Comparison of ENCODE assay signal across 20 cellular contexts in genomic region chr3:149832086-149832485, GRCh38. TPM values are rescaled to one million over a fixed set of nuclear protein-coding genes. Genes with fewer than 3 reads are reported as not detected.
"Had no signal": no experiment of that assay in that cellular context is flagged by ENCODE, and none has a peak within 500 bp of the region (broad histone marks: within the 10 kb centered on the region; RNA-seq: fewer than 3 reads in every experiment).

No MANE protein-coding gene starts in this region.

- H3K27ac ChIP-seq: cardiac muscle cell, lower lobe of right lung, sigmoid colon, spleen, thoracic aorta, upper lobe of left lung had no signal

- ATAC-seq: activated naive CD4-positive, alpha-beta T cell treated with anti-CD3 and anti-CD28 coated beads, Interleukin-2, amount 50 U/mL, for 72 hours; activated T-cell treated with anti-CD3 and anti-CD28 coated beads, Interleukin-2, amount 50 U/mL, for 72 hours; lower lobe of right lung; stimulated activated memory B cell treated with anti-CD40 and anti-IgM and Interleukin-4, amounts not matched to agents 10 μg/mL and 1 μg/mL and 100 μg/mL, for 72 hours had no signal

- H3K27me3 ChIP-seq: cardiac muscle cell, sigmoid colon, spleen, upper lobe of left lung had no signal

- H3K36me3 ChIP-seq: cardiac muscle cell, lower lobe of right lung, sigmoid colon, thoracic aorta, upper lobe of left lung had no signal

- H3K4me1 ChIP-seq: lower lobe of right lung had no signal

- H3K4me3 ChIP-seq: cardiac muscle cell, lower lobe of right lung, sigmoid colon, spleen, thoracic aorta, upper lobe of left lung had no signal

- DNase-seq: activated CD4-positive, alpha-beta T cell treated with anti-CD3 and anti-CD28 coated beads, Interleukin-2, amount 50 U/mL, for 4 hours; activated gamma-delta T cell; activated T-cell treated with anti-CD3 and anti-CD28 coated beads, Interleukin-2, amount 50 U/mL, for 72 hours; erythroblast; hippocampal formation; islet precursor cell; lower lobe of right lung; posterior cingulate gyrus; sigmoid colon; spleen; stimulated activated CD4-positive, alpha-beta T cell treated with anti-CD3 and anti-CD28 coated beads, Interleukin-4, amount 100 ng/mL, for 4 hours; upper lobe of left lung had no signal

RNA-seq across cellular contexts. Expression of gene ANKUB1, which starts 39.7 kb away (rescaled TPM):
- total RNA-seq: activated CD8-positive, alpha-beta memory T cell treated with anti-CD3 and anti-CD28 coated beads for 36 hours; activated naive CD4-positive, alpha-beta T cell treated with anti-CD3 and anti-CD28 coated beads, Interleukin-2, amount 50 U/mL, for 72 hours; activated T-cell treated with anti-CD3 and anti-CD28 coated beads, Interleukin-2, amount 50 U/mL, for 72 hours; cardiac muscle cell; fibroblast of villous mesenchyme; glomerular endothelial cell; renal cortical epithelial cell; sigmoid colon; spleen had no signal
- polyA plus RNA-seq: cardiac muscle cell, sigmoid colon had no signal
